ENCODE assay signal across 9 cellular contexts in the genomic region with DNA sequence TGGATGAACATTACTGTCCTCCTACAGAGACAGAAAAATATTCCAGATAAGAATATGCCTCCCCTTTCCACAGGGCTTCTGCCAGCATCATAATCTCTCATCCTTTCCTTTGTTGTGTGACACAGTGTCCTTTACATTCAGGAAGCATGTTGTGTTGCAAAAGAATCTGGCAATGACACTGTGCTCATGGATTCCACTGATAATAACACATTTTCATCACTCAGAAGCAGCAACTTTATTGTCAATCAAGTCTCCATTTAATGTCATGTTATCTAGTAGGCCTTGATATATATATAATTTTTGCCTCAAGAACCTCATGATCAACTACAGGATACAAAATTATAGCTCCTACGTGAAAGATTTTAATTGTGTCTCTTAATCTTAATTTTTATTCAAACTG.
"Had no signal": no experiment of that assay in that cellular context is flagged by ENCODE, and none has a peak within 500 bp of the region (broad histone marks: within the 10 kb centered on the region; RNA-seq: fewer than 3 reads in every experiment).

No MANE protein-coding gene starts in this region.

- H3K36me3 ChIP-seq: HAP-1 had no signal

- H3K4me3 ChIP-seq: GM23248, GM23338, HAP-1 had no signal

- H3K9ac ChIP-seq: GM23248 had no signal

- ATAC-seq: GM23338, HCT116 had no signal

- DNase-seq: GM23248, GOT3, H7, H9, HCEC 1CT, HFFc6 had no signal

- H3K4me2 ChIP-seq: GM23338 had no signal

- H3K9me3 ChIP-seq: HAP-1 had no signal

- H2AFZ ChIP-seq: GM23248, GM23338 had no signal

- H3K27ac ChIP-seq: GM23248 had no signal

- H3K4me1 ChIP-seq: HAP-1 had no signal
